Comparison of ENCODE assay signal across 8 cellular contexts in genomic region chr19:38337360-38337653, GRCh38. TPM values are rescaled to one million over a fixed set of nuclear protein-coding genes. Genes with fewer than 3 reads are reported as not detected.
A peak's percentile ranks its signal among the peaks of the same experiment; 100 is the strongest.
DNase-seq lines count a peak whose midpoint lies in the region; ATAC-seq and TF ChIP-seq lines count a peak whose summit lies in the region.

No MANE protein-coding gene starts in this region.

- peak overlapping the region; percentile 77 for H3K4me3 ChIP-seq in GM12865 (ENCODE audit: low read depth, low read length)
- peak overlapping the region; percentile 46 for H3K4me3 ChIP-seq in RWPE2 (ENCODE audit: severe bottlenecking)
- peak overlapping the region; percentile 65 to 74 (median 72) for H3K4me3 ChIP-seq in esophagus muscularis mucosa
- H3K4me3 ChIP-seq in sigmoid colon: peak overlapping the region; percentile 52 to 69 (median 64)
- no peak overlapping the region for H3K4me3 ChIP-seq in mucosa of descending colon

- TF ChIP-seq POLR2A in esophagus muscularis mucosa (IDR thresholded peaks at IDR 0.05; ENCODE audit: low read depth) (no peak), sigmoid colon (IDR thresholded peaks at IDR 0.05) (no peak)

- TF ChIP-seq CTCF in GM12865 (IDR thresholded peaks at IDR 0.05; ENCODE audit: insufficient read depth, low read depth, low read length, missing control alignments): no peak
- no peak for TF ChIP-seq CTCF in RWPE2 (IDR thresholded peaks at IDR 0.05; ENCODE audit: poor library complexity, severe bottlenecking)
- no peak for TF ChIP-seq CTCF in esophagus muscularis mucosa (IDR thresholded peaks at IDR 0.05)
- TF ChIP-seq CTCF in sigmoid colon (IDR thresholded peaks at IDR 0.05): no peak
- TF ChIP-seq CTCF in mucosa of descending colon (IDR thresholded peaks at IDR 0.05): no peak

- ATAC-seq in RWPE2 (ENCODE audit: low read depth) (no peak), HG03469 (IDR thresholded peaks at IDR 0.05; ENCODE audit: unreplicated experiment) (no peak), GM21717 (IDR thresholded peaks at IDR 0.05; ENCODE audit: unreplicated experiment) (no peak), mucosa of descending colon (no peak)

- H3K4me1 ChIP-seq in RWPE2 (ENCODE audit: insufficient read depth, poor library complexity, severe bottlenecking): no peaks in the 10 kb centered on the region
- peaks cover 5 to 21% (median 17%) of the 10 kb centered on the region in 4 donors for H3K4me1 ChIP-seq in esophagus muscularis mucosa
- H3K4me1 ChIP-seq in sigmoid colon: peaks cover 0 to 17% (median 14%) of the 10 kb centered on the region in 4 donors
- H3K4me1 ChIP-seq in mucosa of descending colon (ENCODE audit: low read depth): peaks cover 5% of the 10 kb centered on the region

- H3K9me3 ChIP-seq in RWPE2 (ENCODE audit: severe bottlenecking) (no peaks in the 10 kb centered on the region), esophagus muscularis mucosa (no peaks in the 10 kb centered on the region), sigmoid colon (no peaks in the 10 kb centered on the region), mucosa of descending colon (no peaks in the 10 kb centered on the region)

- H3K36me3 ChIP-seq in RWPE2 (ENCODE audit: low read depth) (no peaks in the 10 kb centered on the region), esophagus muscularis mucosa (peaks cover 0 to 38% (median 0%) of the 10 kb centered on the region in 4 donors), sigmoid colon (peaks cover 0 to 6% (median 2%) of the 10 kb centered on the region in 4 donors), mucosa of descending colon (ENCODE audit: low read depth) (peaks cover 6% of the 10 kb centered on the region)

- DNase-seq in GM12865 (ENCODE audit: low read depth) (no peak), RWPE2 (ENCODE audit: low spot score) (no peak), esophagus muscularis mucosa (ENCODE audit: extremely low spot score) (no peak), sigmoid colon (no peak), putamen (ENCODE audit: low spot score) (no peak), mucosa of descending colon (no peak)

- TF ChIP-seq EP300 in esophagus muscularis mucosa (IDR thresholded peaks at IDR 0.05) (no peak), sigmoid colon (IDR thresholded peaks at IDR 0.05) (no peak)

- H3K27ac ChIP-seq in RWPE2 (ENCODE audit: poor library complexity, severe bottlenecking): peak overlapping the region; percentile 61
- peak overlapping the region; percentile 92 to 99 (median 94) for H3K27ac ChIP-seq in esophagus muscularis mucosa (replicated peaks in 1 of 4)
- peak overlapping the region; percentile 92 to 98 (median 94) for H3K27ac ChIP-seq in sigmoid colon

- intact Hi-C loops in esophagus muscularis mucosa (cut with DNase I): loop anchor here (2.0 to 10.0 kb wide), 2 partner anchors 37 to 433 kb away; partner anchors contain the start of genes PSMD8, SIPA1L3 and WDR87
- intact Hi-C loops in sigmoid colon (cut with DNase I): loop anchor here (10.0 kb wide), 1 partner anchor 787 kb away; the partner anchor contains the start of gene PAK4
- intact Hi-C loops in mucosa of descending colon (cut with DNase I, micrococcal nuclease): no loop called here

- WGBS in esophagus muscularis mucosa: 70% methylated on average over 8 of the region's 10 CpGs
- 51 to 66% methylated on average over 10 of the region's 10 CpGs for WGBS in sigmoid colon, 2 donors

- no peaks in the 10 kb centered on the region for H3K27me3 ChIP-seq in RWPE2 (ENCODE audit: insufficient read depth, poor library complexity, severe bottlenecking)
- H3K27me3 ChIP-seq in esophagus muscularis mucosa: no peaks in the 10 kb centered on the region
- no peaks in the 10 kb centered on the region for H3K27me3 ChIP-seq in sigmoid colon

RNA-seq across cellular contexts. Expression of gene CATSPERG, which starts 1.7 kb away (rescaled TPM):
- total RNA-seq in esophagus muscularis mucosa (1 to 10 TPM; 2.3 to 6.6 (median 3.4) TPM), sigmoid colon (1 to 10 TPM; 2.3 to 5.5 (median 4.4) TPM), mucosa of descending colon (10 to 100 TPM in 2 of 3 donors, 1 to 10 TPM in 1; 8.1 to 14.2 (median 10.1) TPM)
- 1 to 10 TPM in 1 of 3 donors, under 1 TPM in 1, not detected in 1; 0.69 to 7.7 TPM for polyA plus RNA-seq in sigmoid colon

RNA-seq across cellular contexts. Expression of gene KCNK6, which starts 17.7 kb away (rescaled TPM):
- total RNA-seq in esophagus muscularis mucosa: 10 to 100 TPM in 1 of 4 donors, 1 to 10 TPM in 3; 2.3 to 13.0 (median 4.2) TPM
- 10 to 100 TPM in 3 of 4 donors, 1 to 10 TPM in 1; 6.6 to 24.6 (median 14.2) TPM for total RNA-seq in sigmoid colon
- 10 to 100 TPM in 1 of 3 donors, 1 to 10 TPM in 2; 5.4 to 20.6 (median 6.0) TPM for polyA plus RNA-seq in sigmoid colon
- total RNA-seq in mucosa of descending colon: 10 to 100 TPM; 24.8 to 27.8 (median 25.6) TPM

RNA-seq across cellular contexts. Expression of gene YIF1B, which starts 21.6 kb away (rescaled TPM):
- total RNA-seq in esophagus muscularis mucosa (10 to 100 TPM; 10.8 to 26.5 (median 21.5) TPM), sigmoid colon (10 to 100 TPM; 12.5 to 22.5 (median 15.8) TPM), mucosa of descending colon (10 to 100 TPM; 21.4 to 31.5 (median 23.9) TPM)
- polyA plus RNA-seq in sigmoid colon: 10 to 100 TPM; 13.8 to 77.5 (median 14.3) TPM

RNA-seq across cellular contexts. Expression of gene C19orf33, which starts 33.3 kb away (rescaled TPM):
- total RNA-seq in esophagus muscularis mucosa: 1 to 10 TPM; 7.8 to 8.6 (median 8.1) TPM
- 10 to 100 TPM in 1 of 4 donors, 1 to 10 TPM in 1, not detected in 2; 5.8 to 18.2 TPM for total RNA-seq in sigmoid colon
- polyA plus RNA-seq in sigmoid colon: 1,000 to 10,000 TPM in 2 of 3 donors, 100 to 1,000 TPM in 1; 704 to 2,364 (median 1,405) TPM
- 100 to 1,000 TPM in 2 of 3 donors, 10 to 100 TPM in 1; 82.5 to 310 (median 235) TPM for total RNA-seq in mucosa of descending colon

RNA-seq across cellular contexts. Expression of gene PSMD8, which starts 37.1 kb away (rescaled TPM):
- total RNA-seq in esophagus muscularis mucosa (100 to 1,000 TPM; 145 to 259 (median 212) TPM), sigmoid colon (100 to 1,000 TPM; 129 to 271 (median 158) TPM), mucosa of descending colon (100 to 1,000 TPM; 121 to 144 (median 141) TPM)
- 100 to 1,000 TPM; 125 to 158 (median 147) TPM for polyA plus RNA-seq in sigmoid colon

Comparison
In these comparisons a context has a peak if more than half of its experiments do, and no peak if none do; other contexts are left out.
1. intact Hi-C loops: an anchor here in esophagus muscularis mucosa (2.0 to 10.0 kb wide) and sigmoid colon (10.0 kb wide); none called in mucosa of descending colon.